ENCODE assay signal across 8 cellular contexts in genomic region chr15:68277131-68277604, GRCh38. TPM values are rescaled to one million over a fixed set of nuclear protein-coding genes. Genes with fewer than 3 reads are reported as not detected.
DNase-seq lines count a peak whose midpoint lies in the region; ATAC-seq and TF ChIP-seq lines count a peak whose summit lies in the region.

No MANE protein-coding gene starts in this region.

- peak; percentile 58 for TF ChIP-seq POLR2A in breast epithelium (IDR thresholded peaks at IDR 0.05)

- peaks cover 22% of the 10 kb centered on the region; the same call in 1 of the 2 replicates for H3F3A ChIP-seq in GM23338 (replicated peaks; ENCODE audit: low read depth)

- peaks cover 39% of the 10 kb centered on the region for H3K79me2 ChIP-seq in GM23338 (replicated peaks; ENCODE audit: insufficient read depth)

- no peaks in the 10 kb centered on the region for H3K9me3 Mint-ChIP-seq in GM23338
- H3K9me3 Mint-ChIP-seq in stimulated activated naive CD8-positive, alpha-beta T cell treated with anti-CD3 and anti-CD28 coated beads, Interleukin-15, amount 100 ng/mL, for 72 hours, result no peaks in the 10 kb centered on the region

- ATAC-seq in GM23338, result peak; percentile 54
- peak; percentile 6 for ATAC-seq in stimulated activated naive CD8-positive, alpha-beta T cell treated with anti-CD3 and anti-CD28 coated beads, Interleukin-15, amount 100 ng/mL, for 72 hours

- peak overlapping the region; percentile 98 for H3K27ac Mint-ChIP-seq in GM23338
- peak overlapping the region; percentile 99 to 100 for H3K27ac Mint-ChIP-seq in stimulated activated naive CD8-positive, alpha-beta T cell treated with anti-CD3 and anti-CD28 coated beads, Interleukin-15, amount 100 ng/mL, for 72 hours

- peak overlapping the region; percentile 98 for H2AFZ ChIP-seq in GM23338

- no peaks in the 10 kb centered on the region for H3K9me3 ChIP-seq in breast epithelium

- peak overlapping the region; percentile 95 for H3K4me2 ChIP-seq in GM23338

- H3K36me3 ChIP-seq in GM23338 (ENCODE audit: insufficient read depth), result no peaks in the 10 kb centered on the region
- H3K36me3 ChIP-seq in breast epithelium, result no peaks in the 10 kb centered on the region
- H3K36me3 ChIP-seq in kidney epithelial cell (ENCODE audit: control insufficient read depth, insufficient read depth, low read length), result no peaks in the 10 kb centered on the region

- peaks cover 9% of the 10 kb centered on the region; the same call in 1 of the 3 replicates for H3K36me3 Mint-ChIP-seq in GM23338 (ENCODE audit: low read depth)

- H3K4me1 ChIP-seq in GM23338 (ENCODE audit: insufficient read depth), result peaks cover 52% of the 10 kb centered on the region
- peaks cover 14 to 39% of the 10 kb centered on the region in 2 donors for H3K4me1 ChIP-seq in breast epithelium

- H3K4me3 ChIP-seq in GM23338 (peak overlapping the region; percentile 95), breast epithelium (peak overlapping the region; percentile 70 to 92 (median 90)), kidney epithelial cell (ENCODE audit: low read depth, low read length) (peak overlapping the region; percentile 95)

- peak overlapping the region; percentile 100 for H3K27ac ChIP-seq in GM23338 (ENCODE audit: low read depth)
- peak overlapping the region; percentile 98 to 100 for H3K27ac ChIP-seq in breast epithelium

- H3K9me2 ChIP-seq in GM23338 (ENCODE audit: insufficient read depth), result no peaks in the 10 kb centered on the region

- DNase-seq in DMS114 treated with DMSO at 0.1 percent for 48 hours (lab: John Stamatoyannopoulos, UW; ENCODE audit: unreplicated experiment), result peak; percentile 78
- peak; percentile 87 for DNase-seq in GM23338 (ENCODE audit: low spot score)
- peak; percentile 47 for DNase-seq in NCI-H510A treated with DMSO at 0.1 percent for 48 hours (lab: John Stamatoyannopoulos, UW)
- no peak for DNase-seq in breast epithelium (ENCODE audit: low spot score in 2 of 2)
- no peak for DNase-seq in kidney epithelial cell (ENCODE audit: low read depth)
- DNase-seq in stimulated activated naive CD8-positive, alpha-beta T cell treated with anti-CD3 and anti-CD28 coated beads, Interleukin-15, amount 100 ng/mL, for 72 hours, result no peak
- no peak for DNase-seq in central memory CD4-positive, alpha-beta T cell
- DNase-seq in NK-92 treated with Interleukin-12 subunit alpha and Interleukin-12 subunit beta, amount 100 ng/mL, for 24 hours (lab: John Stamatoyannopoulos, UW), result no peak

- H3K27me3 Mint-ChIP-seq in GM23338 (ENCODE audit: insufficient read depth, low read depth, poor library complexity), result peaks cover 10% of the 10 kb centered on the region
- H3K27me3 Mint-ChIP-seq in stimulated activated naive CD8-positive, alpha-beta T cell treated with anti-CD3 and anti-CD28 coated beads, Interleukin-15, amount 100 ng/mL, for 72 hours, result no peaks in the 10 kb centered on the region

- intact Hi-C loops in breast epithelium (cut with DNase I; ENCODE audit: low total_unique reads), result no loop called here

- peaks cover 35% of the 10 kb centered on the region for H4K20me1 ChIP-seq in GM23338 (replicated peaks; ENCODE audit: insufficient read depth)

- peak overlapping the region; percentile 98 for H3K4me3 Mint-ChIP-seq in GM23338
- H3K4me3 Mint-ChIP-seq in stimulated activated naive CD8-positive, alpha-beta T cell treated with anti-CD3 and anti-CD28 coated beads, Interleukin-15, amount 100 ng/mL, for 72 hours, result peak overlapping the region; percentile 91 to 98

- H3K27me3 ChIP-seq in GM23338 (ENCODE audit: insufficient read depth) (no peaks in the 10 kb centered on the region), breast epithelium (no peaks in the 10 kb centered on the region), kidney epithelial cell (ENCODE audit: control insufficient read depth, insufficient read depth, low read length) (no peaks in the 10 kb centered on the region)

- TF ChIP-seq CTCF in GM23338 (conservative IDR thresholded peaks at IDR 0.05; ENCODE audit: low read depth in 2 of 2) (no peak), breast epithelium (IDR thresholded peaks at IDR 0.05) (no peak), kidney epithelial cell (IDR thresholded peaks at IDR 0.05; ENCODE audit: insufficient read depth, low read length, poor library complexity, severe bottlenecking) (no peak)

- peaks cover 52% of the 10 kb centered on the region for H3K4me1 Mint-ChIP-seq in GM23338
- H3K4me1 Mint-ChIP-seq in stimulated activated naive CD8-positive, alpha-beta T cell treated with anti-CD3 and anti-CD28 coated beads, Interleukin-15, amount 100 ng/mL, for 72 hours, result peaks cover 39% of the 10 kb centered on the region

TF ChIP-seq in GM23338, 12 proteins besides CTCF, POLR2A, EP300 and RAD21 (continues in another document):
- TF ChIP-seq ZNF114 (CRISPR knock-in tag; IDR thresholded peaks at IDR 0.05) (no peak), POLR2AphosphoS5 (IDR thresholded peaks at IDR 0.05; ENCODE audit: low read depth) (peak; percentile 59; the same call in 1 of the 2 replicates), ZNF462 (CRISPR knock-in tag; IDR thresholded peaks at IDR 0.05) (no peak), EZH2 (IDR thresholded peaks at IDR 0.05; ENCODE audit: low read depth, unreplicated experiment) (no peak)
- TF ChIP-seq, protein P1, sequence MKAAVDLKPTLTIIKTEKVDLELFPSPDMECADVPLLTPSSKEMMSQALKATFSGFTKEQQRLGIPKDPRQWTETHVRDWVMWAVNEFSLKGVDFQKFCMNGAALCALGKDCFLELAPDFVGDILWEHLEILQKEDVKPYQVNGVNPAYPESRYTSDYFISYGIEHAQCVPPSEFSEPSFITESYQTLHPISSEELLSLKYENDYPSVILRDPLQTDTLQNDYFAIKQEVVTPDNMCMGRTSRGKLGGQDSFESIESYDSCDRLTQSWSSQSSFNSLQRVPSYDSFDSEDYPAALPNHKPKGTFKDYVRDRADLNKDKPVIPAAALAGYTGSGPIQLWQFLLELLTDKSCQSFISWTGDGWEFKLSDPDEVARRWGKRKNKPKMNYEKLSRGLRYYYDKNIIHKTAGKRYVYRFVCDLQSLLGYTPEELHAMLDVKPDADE (IDR thresholded peaks at IDR 0.05), result no peak

RNA-seq across cellular contexts. Expression of gene FEM1B, which starts 0.4 kb away (rescaled TPM):
- total RNA-seq in GM23338 (2014; rRNA removed; shearing (Covaris generic)), result 82.0 and 82.4 TPM in 2 replicates
- 11.6 and 13.0 TPM in 2 replicates for polyA plus RNA-seq in GM23338 (2016; fragmentation: Nextera tagmentation; extraction: Ambion mirVana)
- 10 to 100 TPM; 48.5 to 82.7 (median 60.0) TPM for total RNA-seq in breast epithelium
- 37.6 and 41.3 TPM in 2 replicates for total RNA-seq in kidney epithelial cell

RNA-seq across cellular contexts. Expression of gene CLN6, which starts 47.6 kb away (rescaled TPM):
- total RNA-seq in GM23338 (2014; rRNA removed; shearing (Covaris generic)), result 69.5 and 87.4 TPM in 2 replicates
- 20.0 and 20.7 TPM in 2 replicates for polyA plus RNA-seq in GM23338 (2016; fragmentation: Nextera tagmentation; extraction: Ambion mirVana)
- total RNA-seq in breast epithelium, result 10 to 100 TPM; 16.5 to 23.1 (median 18.4) TPM
- total RNA-seq in kidney epithelial cell, result 29.0 and 31.4 TPM in 2 replicates

Comparison
In these comparisons a context has a peak if more than half of its experiments do, and no peak if none do; other contexts are left out.
1. DNase-seq: peak in DMS114 treated with DMSO at 0.1 percent for 48 hours (single experiment), GM23338 (single experiment) and NCI-H510A treated with DMSO at 0.1 percent for 48 hours (single experiment); none in breast epithelium (0 of 2), kidney epithelial cell (single experiment), stimulated activated naive CD8-positive, alpha-beta T cell treated with anti-CD3 and anti-CD28 coated beads, Interleukin-15, amount 100 ng/mL, for 72 hours (0 of 2), central memory CD4-positive, alpha-beta T cell (single experiment) and NK-92 treated with Interleukin-12 subunit alpha and Interleukin-12 subunit beta, amount 100 ng/mL, for 24 hours (single experiment).
2. Peak in every context shown above with its lines, with median percentiles within 50 percentile points of each other: H3K4me3 ChIP-seq.